ENCODE assay signal across 8 cellular contexts in genomic region chr22:36467946-36468345, GRCh38. TPM values are rescaled to one million over a fixed set of nuclear protein-coding genes. Genes with fewer than 3 reads are reported as not detected.
DNase-seq lines count a peak whose midpoint lies in the region; ATAC-seq and TF ChIP-seq lines count a peak whose summit lies in the region.

No MANE protein-coding gene starts in this region.

- POLR2A ChIA-PET in AG04449 (lab: Yijun Ruan, JAX), result interaction anchor here (0.6 to 11.0 kb wide), 12 partner anchors 14 to 143 kb away, joined by 3 to 172 read pairs (median 4); partner anchors contain the start of genes MYH9 and TXN2

- H3K9me3 ChIP-seq in adipocyte (ENCODE audit: control insufficient read depth, low read length), result no peaks in the 10 kb centered on the region

- no peak for TF ChIP-seq CTCF in AG04449 (IDR thresholded peaks at IDR 0.05; ENCODE audit: insufficient read depth, low read length, missing control alignments)
- no peak for TF ChIP-seq CTCF in KMS-11 (conservative IDR thresholded peaks at IDR 0.05; ENCODE audit: low read depth, low read length)
- TF ChIP-seq CTCF in kidney epithelial cell (IDR thresholded peaks at IDR 0.05; ENCODE audit: insufficient read depth, low read length, poor library complexity, severe bottlenecking), result no peak
- TF ChIP-seq CTCF in GM10266 (IDR thresholded peaks at IDR 0.05; ENCODE audit: control insufficient read depth, insufficient read depth, low read depth, missing control alignments), result no peak

- no peaks in the 10 kb centered on the region for H3K36me3 ChIP-seq in KMS-11 (ENCODE audit: insufficient read depth)
- H3K36me3 ChIP-seq in adipocyte (ENCODE audit: control insufficient read depth, insufficient read depth, low read length, severe bottlenecking), result peaks cover 18% of the 10 kb centered on the region
- no peaks in the 10 kb centered on the region for H3K36me3 ChIP-seq in kidney epithelial cell (ENCODE audit: control insufficient read depth, insufficient read depth, low read length)

- no peak overlapping the region for H2AFZ ChIP-seq in KMS-11 (ENCODE audit: low read depth)

- peak; percentile 77 for DNase-seq in AG04449 (ENCODE audit: low read depth, low spot score)
- DNase-seq in adipocyte (ENCODE audit: low read depth), result peak; percentile 85
- peak; percentile 88 for DNase-seq in kidney epithelial cell (ENCODE audit: low read depth)
- DNase-seq in mesenteric fat pad (ENCODE audit: low spot score), result no peak
- DNase-seq in GM10266 (ENCODE audit: extremely low spot score), result no peak

- CTCF ChIA-PET in AG04449 (lab: Yijun Ruan, JAX), result interaction anchor here (1.0 to 8.8 kb wide), 14 partner anchors 10 to 289 kb away, joined by 3 to 123 read pairs (median 6); partner anchors contain the start of gene MYH9

- H3K9ac ChIP-seq in KMS-11 (peak overlapping the region; percentile 28; the same call in 1 of the 2 replicates), adipocyte (ENCODE audit: low read length) (peak overlapping the region; percentile 70)

- no peaks in the 10 kb centered on the region for H4K20me1 ChIP-seq in KMS-11 (ENCODE audit: insufficient read depth)

- H3K27me3 ChIP-seq in KMS-11 (ENCODE audit: insufficient read depth, low read depth), result no peaks in the 10 kb centered on the region
- H3K27me3 ChIP-seq in adipocyte (replicated peaks; ENCODE audit: control insufficient read depth, insufficient read depth, low read length), result no peaks in the 10 kb centered on the region
- H3K27me3 ChIP-seq in kidney epithelial cell (ENCODE audit: control insufficient read depth, insufficient read depth, low read length), result no peaks in the 10 kb centered on the region

- H3K4me1 ChIP-seq in KMS-11 (ENCODE audit: low read depth, poor library complexity, severe bottlenecking) (peaks cover 48% of the 10 kb centered on the region), adipocyte (ENCODE audit: control insufficient read depth, insufficient read depth, low read length) (peaks cover 49% of the 10 kb centered on the region)

- no peaks in the 10 kb centered on the region for H3K79me2 ChIP-seq in KMS-11 (ENCODE audit: insufficient read depth, low read depth)

- no peak for ATAC-seq in HG03175 (IDR thresholded peaks at IDR 0.05; ENCODE audit: unreplicated experiment)
- ATAC-seq in HG03520 (IDR thresholded peaks at IDR 0.05; ENCODE audit: unreplicated experiment), result no peak

- H3K4me3 ChIP-seq in AG04449 (ENCODE audit: low read depth, low read length) (no peak overlapping the region), KMS-11 (IDR thresholded peaks at IDR 0.05; ENCODE audit: insufficient read depth, low read depth, low read length) (no peak overlapping the region), adipocyte (ENCODE audit: low read length) (peak overlapping the region; percentile 10), kidney epithelial cell (ENCODE audit: low read depth, low read length) (no peak overlapping the region)

- peak overlapping the region; percentile 100 for H3K4me2 ChIP-seq in KMS-11

- H3K27ac ChIP-seq in KMS-11, result peak overlapping the region; percentile 27; the same call in 1 of the 2 replicates

RNA-seq across cellular contexts. Expression of gene TXN2, which starts 13.5 kb away (rescaled TPM):
- total RNA-seq in kidney epithelial cell, result 56.8 and 66.6 TPM in 2 replicates
- 52.0 TPM for total RNA-seq in mesenteric fat pad

RNA-seq across cellular contexts. Expression of gene FOXRED2, which starts 38.9 kb away (rescaled TPM):
- total RNA-seq in kidney epithelial cell, result 13.6 and 16.6 TPM in 2 replicates
- total RNA-seq in mesenteric fat pad, result 11.2 TPM

Comparison
In these comparisons a context has a peak if more than half of its experiments do, and no peak if none do; other contexts are left out.
1. DNase-seq: peak in AG04449 (single experiment), adipocyte (single experiment) and kidney epithelial cell (single experiment); none in mesenteric fat pad (single experiment) and GM10266 (single experiment).